ENCODE assay signal across 8 cellular contexts in genomic region chr1:40315795-40316594, GRCh38. TPM values are rescaled to one million over a fixed set of nuclear protein-coding genes. Genes with fewer than 3 reads are reported as not detected.
A peak's percentile ranks its signal among the peaks of the same experiment; 100 is the strongest.
DNase-seq lines count a peak whose midpoint lies in the region; ATAC-seq and TF ChIP-seq lines count a peak whose summit lies in the region.

No MANE protein-coding gene starts in this region.

- peak overlapping the region; percentile 87 for H2AFZ ChIP-seq in SU-DHL-6 (ENCODE audit: low read depth, low read length, severe bottlenecking)

- ATAC-seq in lung (ENCODE audit: insufficient read depth, low FRiP score) (peak; percentile 15), GM19035 (IDR thresholded peaks at IDR 0.05; ENCODE audit: unreplicated experiment) (no peak), HG03520 (IDR thresholded peaks at IDR 0.05; ENCODE audit: unreplicated experiment) (no peak)

- WGBS in lung, 2 donors, result 4 to 6% methylated on average over 41 of the region's 41 CpGs

- H3K4me1 ChIP-seq in lung (ENCODE audit: control insufficient read depth in 2 of 2, insufficient read depth in 2 of 2, low read length in 2 of 2) (peaks cover 0 to 4% of the 10 kb centered on the region in 2 donors), stomach smooth muscle (ENCODE audit: control insufficient read depth, insufficient read depth, low read length) (peaks cover 29% of the 10 kb centered on the region)

- H3F3A ChIP-seq in SU-DHL-6 (ENCODE audit: insufficient read depth), result no peaks in the 10 kb centered on the region

- peak; percentile 25 for DNase-seq in stimulated activated CD4-positive, alpha-beta T cell treated with anti-CD3 and anti-CD28 coated beads, Interleukin-12 subunit alpha, Interleukin-12 subunit beta, amount 100 ng/mL, for 4 hours
- no peak for DNase-seq in stimulated activated CD4-positive, alpha-beta T cell treated with anti-CD3 and anti-CD28 coated beads, Interleukin-1b, Interleukin-23, amount 100 ng/mL, for 48 hours
- DNase-seq in lung (ENCODE audit: low spot score), result no peak

- no peaks in the 10 kb centered on the region for H4K20me1 ChIP-seq in SU-DHL-6 (ENCODE audit: low read depth, low read length)

- H3K9me3 ChIP-seq in SU-DHL-6 (ENCODE audit: insufficient read depth, low read length), result no peaks in the 10 kb centered on the region
- no peaks in the 10 kb centered on the region for H3K9me3 ChIP-seq in lung (ENCODE audit: control insufficient read depth in 2 of 2, insufficient read depth in 1 of 2, low read length in 1 of 2)
- no peaks in the 10 kb centered on the region for H3K9me3 ChIP-seq in stomach smooth muscle (ENCODE audit: control insufficient read depth in 2 of 2, low read length in 2 of 2)

- H3K27ac ChIP-seq in SU-DHL-6 (ENCODE audit: low read depth, low read length), result no peak overlapping the region
- H3K27ac ChIP-seq in cingulate gyrus (ENCODE audit: low read depth, low read length), result peak overlapping the region; percentile 94
- no peak overlapping the region for H3K27ac ChIP-seq in lung (ENCODE audit: low read depth in 1 of 2, low read length in 1 of 2)
- H3K27ac ChIP-seq in stomach smooth muscle (ENCODE audit: low read length), result no peak overlapping the region

- H3K36me3 ChIP-seq in SU-DHL-6 (ENCODE audit: low read length) (no peaks in the 10 kb centered on the region), lung (ENCODE audit: control insufficient read depth in 2 of 2, insufficient read depth in 2 of 2, low read length in 2 of 2) (no peaks in the 10 kb centered on the region), stomach smooth muscle (ENCODE audit: control insufficient read depth in 2 of 2, insufficient read depth in 2 of 2, low read length in 2 of 2) (no peaks in the 10 kb centered on the region)

- no peaks in the 10 kb centered on the region for H3K9me2 ChIP-seq in SU-DHL-6 (replicated peaks; ENCODE audit: insufficient read depth, low read length)

- TF ChIP-seq CTCF in SU-DHL-6 (IDR thresholded peaks at IDR 0.05; ENCODE audit: insufficient read depth, low read length, poor library complexity, severe bottlenecking), result no peak
- no peak for TF ChIP-seq CTCF in lung (IDR thresholded peaks at IDR 0.05; ENCODE audit: control extremely low read depth, extremely low read depth)

- H3K4me3 ChIP-seq in SU-DHL-6 (ENCODE audit: insufficient read depth, low read length, poor library complexity, severe bottlenecking) (peak overlapping the region; percentile 41), lung (no peak overlapping the region), stomach smooth muscle (ENCODE audit: low read length in 2 of 2) (peak overlapping the region; percentile 60 to 71)

- H3K27me3 ChIP-seq in SU-DHL-6 (ENCODE audit: low read length) (no peaks in the 10 kb centered on the region), lung (ENCODE audit: control insufficient read depth, insufficient read depth) (no peaks in the 10 kb centered on the region), stomach smooth muscle (ENCODE audit: control insufficient read depth in 1 of 2, insufficient read depth in 2 of 2, low read length in 2 of 2) (peaks cover 21 to 28% of the 10 kb centered on the region in 2 donors)

- H3K79me2 ChIP-seq in SU-DHL-6 (ENCODE audit: insufficient read depth, low read length), result no peaks in the 10 kb centered on the region

- H3K4me2 ChIP-seq in SU-DHL-6 (ENCODE audit: low read depth, low read length, poor library complexity, severe bottlenecking), result peak overlapping the region; percentile 61

- H3K9ac ChIP-seq in SU-DHL-6 (ENCODE audit: low read length) (peak overlapping the region; percentile 41), stomach smooth muscle (ENCODE audit: low read length in 2 of 2) (peak overlapping the region; percentile 15 to 42)

RNA-seq across cellular contexts. Expression of gene COL9A2, which starts 1.1 kb away (rescaled TPM):
- total RNA-seq in lung, result 10 to 100 TPM in 1 of 2 donors, 1 to 10 TPM in 1; 6.6 to 16.0 TPM
- polyA plus RNA-seq in lung, result 10 to 100 TPM in 1 of 2 donors, 1 to 10 TPM in 1; 3.7 to 12.1 TPM

RNA-seq across cellular contexts. Expression of gene SMAP2, which starts 57.5 kb away (rescaled TPM):
- 10 to 100 TPM; 31.0 to 71.6 TPM for total RNA-seq in lung
- 100 to 1,000 TPM in 1 of 2 donors, 10 to 100 TPM in 1; 24.5 to 201 TPM for polyA plus RNA-seq in lung

RNA-seq across cellular contexts. Expression of gene ZMPSTE24, which starts 58.0 kb away (rescaled TPM):
- 10 to 100 TPM; 40.3 to 41.8 TPM for total RNA-seq in lung
- polyA plus RNA-seq in lung, result 10 to 100 TPM; 17.2 to 30.4 TPM
